In the genomic region with DNA sequence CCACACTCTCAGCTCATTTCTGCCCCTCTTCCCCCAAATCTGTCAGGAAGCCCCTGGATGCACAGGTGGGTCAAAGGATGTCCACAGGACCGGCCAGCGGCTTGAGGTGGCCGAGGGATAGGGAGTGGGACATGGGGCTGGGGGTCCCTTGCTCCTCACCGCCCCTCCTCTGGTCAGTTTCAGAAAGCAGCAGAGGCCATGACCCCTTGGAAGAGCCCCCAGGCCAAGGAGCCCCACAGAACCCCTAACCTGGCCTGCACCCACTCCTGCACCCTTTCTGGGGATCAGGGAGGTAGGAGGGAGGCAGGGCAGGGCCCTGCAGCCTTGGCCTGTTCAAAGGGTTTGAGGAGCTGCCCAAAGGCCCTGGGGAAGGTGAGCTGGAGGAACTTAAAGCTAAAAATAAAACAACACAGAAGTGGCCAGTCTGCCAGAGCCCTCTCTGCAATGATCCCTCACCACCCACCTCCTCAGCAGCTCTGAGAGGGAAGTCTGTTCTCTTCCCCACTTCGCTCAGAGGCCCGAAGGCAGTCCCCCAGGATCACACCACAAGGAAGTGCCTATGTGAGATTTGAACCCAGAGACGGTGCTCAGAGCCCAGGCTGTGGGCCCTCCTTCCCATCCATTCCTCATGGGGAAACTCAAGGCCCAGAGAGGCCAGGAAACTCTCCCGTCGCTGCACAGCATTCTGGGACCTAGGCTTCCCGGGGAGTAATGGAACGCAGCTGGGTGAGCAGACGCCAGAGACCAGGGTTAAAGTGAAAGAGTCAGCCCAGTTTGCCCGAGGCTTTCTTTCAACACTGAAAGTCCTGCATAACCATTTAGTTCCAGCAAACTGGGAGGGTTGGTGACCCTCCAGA, we compare ENCODE assay signal across 9 cellular contexts. TPM values are rescaled to one million over a fixed set of nuclear protein-coding genes. Genes with fewer than 3 reads are reported as not detected.
DNase-seq lines count a peak whose midpoint lies in the region; ATAC-seq and TF ChIP-seq lines count a peak whose summit lies in the region.
"Had no signal": no experiment of that assay in that cellular context is flagged by ENCODE, and none has a peak within 500 bp of the region (broad histone marks: within the 10 kb centered on the region; RNA-seq: fewer than 3 reads in every experiment).

No MANE protein-coding gene starts in this region.

- H3K36me3 ChIP-seq in MG63 (peaks cover 51% of the 10 kb centered on the region), left lung (peaks cover 0 to 36% of the 10 kb centered on the region in 2 donors)
- H3K36me3 ChIP-seq: HAP-1 had no signal

- peak overlapping the region; percentile 85 to 88 for H3K27ac ChIP-seq in left lung
- H3K27ac ChIP-seq in substantia nigra (ENCODE audit: low read depth, low read length, poor library complexity, severe bottlenecking): peak overlapping the region; percentile 68
- H3K27ac ChIP-seq: epithelial cell of prostate had no signal

- H3K9me3 ChIP-seq in MG63: peaks cover 9% of the 10 kb centered on the region; the same call in 1 of the 2 replicates
- H3K9me3 ChIP-seq in left lung: peaks cover 0 to 16% of the 10 kb centered on the region in 2 donors
- H3K9me3 ChIP-seq: HAP-1 had no signal

- in situ Hi-C loops in astrocyte of the cerebellum (cut with HindIII; ENCODE audit: low sequenced_read_pairs): loop anchor here (25.0 kb wide), 1 partner anchor 216 kb away; no protein-coding TSS in a partner anchor

- peak; percentile 24 for ATAC-seq in left lung
- ATAC-seq in HG02973 (IDR thresholded peaks at IDR 0.05; ENCODE audit: unreplicated experiment): no peak
- no peak for ATAC-seq in GM19467 (IDR thresholded peaks at IDR 0.05; ENCODE audit: unreplicated experiment)

- intact Hi-C loops in left lung (cut with DNase I): no loop called here

- H3K4me3 ChIP-seq in MG63: peak overlapping the region; percentile 75
- peak overlapping the region; percentile 44 for H3K4me3 ChIP-seq in astrocyte of the cerebellum (ENCODE audit: low read depth, low read length)
- peak overlapping the region; percentile 73 to 75 for H3K4me3 ChIP-seq in left lung
- H3K4me3 ChIP-seq: HAP-1 had no signal

- DNase-seq in MG63: peak; percentile 20
- DNase-seq in astrocyte of the cerebellum (ENCODE audit: low read depth): no peak
- no peak for DNase-seq in left lung
- no peak for DNase-seq in substantia nigra (lab: John Stamatoyannopoulos, UW)
- DNase-seq in glomerular visceral epithelial cell (ENCODE audit: extremely low spot score): no peak

- TF ChIP-seq CTCF in astrocyte of the cerebellum (IDR thresholded peaks at IDR 0.05; ENCODE audit: low read depth, low read length, missing control alignments): no peak
- no peak for TF ChIP-seq CTCF in left lung (IDR thresholded peaks at IDR 0.05)

- H3K27me3 ChIP-seq in MG63: no peaks in the 10 kb centered on the region
- no peaks in the 10 kb centered on the region for H3K27me3 ChIP-seq in left lung

- H3K4me1 ChIP-seq in left lung: peaks cover 13 to 68% of the 10 kb centered on the region in 2 donors
- H3K4me1 ChIP-seq: HAP-1 had no signal

RNA-seq across cellular contexts. Expression of a gene that starts 0.9 kb away (rescaled TPM):
- 12.9 and 14.0 TPM in 2 replicates for total RNA-seq in MG63 (2014; rRNA removed; shearing (Covaris generic); ENCODE audit: low replicate concordance)
- total RNA-seq in left lung: 100 to 1,000 TPM; 173 to 354 TPM

RNA-seq across cellular contexts. Expression of a gene that starts 23.9 kb away (rescaled TPM):
- 36.6 and 69.0 TPM in 2 replicates for total RNA-seq in MG63 (2014; rRNA removed; shearing (Covaris generic); ENCODE audit: low replicate concordance)
- total RNA-seq in left lung: 100 to 1,000 TPM; 111 to 264 TPM

RNA-seq across cellular contexts. Expression of a gene that starts 45.9 kb away (rescaled TPM):
- 40.5 and 47.3 TPM in 2 replicates for total RNA-seq in MG63 (2014; rRNA removed; shearing (Covaris generic); ENCODE audit: low replicate concordance)
- 10 to 100 TPM; 43.5 to 57.0 TPM for total RNA-seq in left lung

RNA-seq across cellular contexts. Expression of a gene that starts 50.9 kb away (rescaled TPM):
- 100 and 115 TPM in 2 replicates for total RNA-seq in MG63 (2014; rRNA removed; shearing (Covaris generic); ENCODE audit: low replicate concordance)
- 10 to 100 TPM; 59.3 to 97.4 TPM for total RNA-seq in left lung

Comparison
In these comparisons a context has a peak if more than half of its experiments do, and no peak if none do; other contexts are left out.
1. RNA of a gene that starts 0.9 kb away (total RNA-seq): 173 to 354 TPM in left lung; 12.9 to 14.0 TPM in MG63; every median in the first group is over 10 times any median in the second.
2. Peak in every context shown above with its lines, with median percentiles within 50 percentile points of each other: H3K4me3 ChIP-seq.